Comparison of ENCODE assay signal across 12 cellular contexts in genomic region chr14:59707778-59708635, GRCh38.
DNase-seq lines count a peak whose midpoint lies in the region; TF ChIP-seq lines count a peak whose summit lies in the region.
"Had no signal": no experiment of that assay in that cellular context is flagged by ENCODE, and none has a peak within 500 bp of the region (broad histone marks: within the 10 kb centered on the region; RNA-seq: fewer than 3 reads in every experiment).

No MANE protein-coding gene starts in this region.

- TF ChIP-seq POLR2A in adrenal gland (IDR thresholded peaks at IDR 0.05): no peak

- H3K9me2 ChIP-seq in GM23248 (ENCODE audit: insufficient read depth): no peaks in the 10 kb centered on the region

- H3K9me3 ChIP-seq in GM23248 (ENCODE audit: low read depth) (no peaks in the 10 kb centered on the region), adrenal gland (replicated peaks in 1 of 3) (no peaks in the 10 kb centered on the region)
- H3K9me3 ChIP-seq: heart left ventricle, testis had no signal

- DNase-seq in GM23248: peak; percentile 2
- peak; percentile 34 for DNase-seq in NCI-H69 (lab: John Stamatoyannopoulos, UW)
- DNase-seq in epithelial cell of proximal tubule (ENCODE audit: low read depth): no peak
- no peak for DNase-seq in retinal pigment epithelial cell (ENCODE audit: low read depth)
- DNase-seq in kidney glomerular epithelial cell (lab: John Stamatoyannopoulos, UW): no peak
- no peak for DNase-seq in activated naive CD4-positive, alpha-beta T cell (lab: John Stamatoyannopoulos, UW)
- DNase-seq in adrenal gland: no peak
- DNase-seq: DMS79 treated with DMSO at 0.1 percent for 48 hours, H9, heart left ventricle, NCI-H146, testis had no signal

- H3K36me3 ChIP-seq in GM23248 (ENCODE audit: low read depth): no peaks in the 10 kb centered on the region
- no peaks in the 10 kb centered on the region for H3K36me3 ChIP-seq in adrenal gland (replicated peaks in 1 of 2)
- H3K36me3 ChIP-seq: heart left ventricle had no signal

- H3K4me3 ChIP-seq in GM23248: no peak overlapping the region
- no peak overlapping the region for H3K4me3 ChIP-seq in epithelial cell of proximal tubule (ENCODE audit: low read depth, low read length)
- H3K4me3 ChIP-seq in retinal pigment epithelial cell (ENCODE audit: low read length): no peak overlapping the region
- no peak overlapping the region for H3K4me3 ChIP-seq in adrenal gland
- H3K4me3 ChIP-seq: heart left ventricle, testis had no signal

- H3F3A ChIP-seq in GM23248 (ENCODE audit: insufficient read depth): no peaks in the 10 kb centered on the region

- in situ Hi-C loops in GM23248 (cut with MboI): no loop called here

- no peaks in the 10 kb centered on the region for H3K79me2 ChIP-seq in GM23248 (ENCODE audit: insufficient read depth)

- no peaks in the 10 kb centered on the region for H3K27me3 ChIP-seq in GM23248 (replicated peaks; ENCODE audit: insufficient read depth)
- no peaks in the 10 kb centered on the region for H3K27me3 ChIP-seq in adrenal gland
- H3K27me3 ChIP-seq: testis had no signal

- H3K27ac ChIP-seq in GM23248: no peak overlapping the region
- H3K27ac ChIP-seq in adrenal gland: no peak overlapping the region
- H3K27ac ChIP-seq: heart left ventricle, testis had no signal

- H3K9ac ChIP-seq in GM23248: no peak overlapping the region

- no peak overlapping the region for H3K4me2 ChIP-seq in GM23248 (ENCODE audit: unreplicated experiment)

- H3K4me1 ChIP-seq in GM23248 (ENCODE audit: insufficient read depth) (no peaks in the 10 kb centered on the region), adrenal gland (replicated peaks in 1 of 2) (no peaks in the 10 kb centered on the region)
- H3K4me1 ChIP-seq: heart left ventricle, testis had no signal

- intact Hi-C loops in adrenal gland (cut with DNase I): no loop called here

- H2AFZ ChIP-seq in GM23248: no peak overlapping the region

- TF ChIP-seq CTCF in epithelial cell of proximal tubule (conservative IDR thresholded peaks at IDR 0.05; ENCODE audit: low read depth, low read length) (peak; percentile 3), retinal pigment epithelial cell (conservative IDR thresholded peaks at IDR 0.05; ENCODE audit: low read depth, low read length) (peak; percentile 29), adrenal gland (IDR thresholded peaks at IDR 0.05) (no peak)

- H4K20me1 ChIP-seq in GM23248 (ENCODE audit: insufficient read depth): no peaks in the 10 kb centered on the region

- WGBS in GM23248 (ENCODE audit: low coverage in 1 of 2, low lambda C conversion rate in 2 of 2, missing lambda C conversion rate in 2 of 2), 2 experiments: 40 to 47% methylated on average over 7 of the region's 7 CpGs
- 49 to 57% (median 52%) methylated on average over 7 of the region's 7 CpGs for WGBS in adrenal gland, 4 donors

Comparison
In these comparisons a context has a peak if more than half of its experiments do, and no peak if none do; other contexts are left out.
1. DNase-seq: peak in GM23248 (single experiment) and NCI-H69 (single experiment); none in epithelial cell of proximal tubule (single experiment), retinal pigment epithelial cell (single experiment), kidney glomerular epithelial cell (single experiment), activated naive CD4-positive, alpha-beta T cell (0 of 4) and adrenal gland (0 of 7).
2. CTCF ChIP-seq: peak in epithelial cell of proximal tubule (single experiment) and retinal pigment epithelial cell (single experiment); none in adrenal gland (0 of 6).